8 cellular contexts compared by ENCODE assay signal in genomic region chr19:2783781-2784145, GRCh38. TPM values are rescaled to one million over a fixed set of nuclear protein-coding genes. Genes with fewer than 3 reads are reported as not detected.
A peak's percentile ranks its signal among the peaks of the same experiment; 100 is the strongest.
DNase-seq lines count a peak whose midpoint lies in the region; ATAC-seq and TF ChIP-seq lines count a peak whose summit lies in the region.

No MANE protein-coding gene starts in this region.

- H3K79me1 ChIP-seq in neuronal stem cell (ENCODE audit: low read depth, low read length) = peaks cover 17% of the 10 kb centered on the region

- no peak overlapping the region for H3K9ac ChIP-seq in neuronal stem cell (ENCODE audit: low read depth, low read length, poor library complexity)

- H3K27me3 Mint-ChIP-seq in CD4-positive, alpha-beta memory T cell = no peaks in the 10 kb centered on the region

- DNase-seq in CD4-positive, alpha-beta memory T cell = no peak
- DNase-seq in NB4 (ENCODE audit: low read depth) = no peak
- DNase-seq in dorsolateral prefrontal cortex = no peak
- no peak for DNase-seq in neuronal stem cell (ENCODE audit: low spot score)
- DNase-seq in ACHN = no peak
- DNase-seq in mucosa of gallbladder (ENCODE audit: low spot score) = no peak
- DNase-seq in dermis blood vessel endothelial cell = no peak

- H4K8ac ChIP-seq in neuronal stem cell (ENCODE audit: low read depth, low read length) = no peak overlapping the region

- H3K9me3 ChIP-seq in CD4-positive, alpha-beta memory T cell (ENCODE audit: control insufficient read depth in 1 of 2, low read length in 2 of 2) = no peaks in the 10 kb centered on the region
- no peaks in the 10 kb centered on the region for H3K9me3 ChIP-seq in neuronal stem cell (replicated peaks in 1 of 2; ENCODE audit: control insufficient read depth in 2 of 2, insufficient read depth in 1 of 2, low read depth in 1 of 2, low read length in 2 of 2)

- H3K4me2 ChIP-seq in neuronal stem cell (ENCODE audit: insufficient read depth, low read length, poor library complexity, severe bottlenecking) = peak overlapping the region; percentile 28

- H2AFZ ChIP-seq in neuronal stem cell (ENCODE audit: low read length) = peak overlapping the region; percentile 81

- CTCF ChIA-PET in CD4-positive, alpha-beta memory T cell (lab: Charles Lee; ENCODE audit: partially characterized antibody) = interaction anchor here (1.0 kb wide), 1 partner anchor 44 kb away, joined by 4 read pairs; the partner anchor contains the start of gene SLC39A3

- ATAC-seq in GM19023 (IDR thresholded peaks at IDR 0.05; ENCODE audit: unreplicated experiment) = no peak

- H3K23ac ChIP-seq in neuronal stem cell (ENCODE audit: low read depth, low read length, poor library complexity) = no peak overlapping the region

- no peak overlapping the region for H2BK120ac ChIP-seq in neuronal stem cell (ENCODE audit: low read depth, low read length)

- no peak overlapping the region for H3K14ac ChIP-seq in neuronal stem cell (ENCODE audit: low read length)

- no peak overlapping the region for H2BK15ac ChIP-seq in neuronal stem cell (ENCODE audit: low read length)

- intact Hi-C loops in CD4-positive, alpha-beta memory T cell (cut with micrococcal nuclease) = loop anchor here (1.0 to 10.0 kb wide), 4 partner anchors 43 to 309 kb away; partner anchors contain the start of genes GADD45B, SLC39A3, TLE5 and ZNF77
- intact Hi-C loops in dorsolateral prefrontal cortex (cut with DNase I) = loop anchor here in 1 of 2 donors (2.0 to 5.0 kb wide), 2 partner anchors 57 to 81 kb away; partner anchors contain the start of genes GNG7 and ZNF555

- H2AK5ac ChIP-seq in neuronal stem cell (ENCODE audit: low read depth, low read length) = no peak overlapping the region

- H3K18ac ChIP-seq in neuronal stem cell (ENCODE audit: low read length) = no peak overlapping the region

- no peak for TF ChIP-seq POLR2A in NB4 (IDR thresholded peaks at IDR 0.05; ENCODE audit: extremely low read depth, insufficient read length)

- WGBS in neuronal stem cell (ENCODE audit: extremely low coverage in 2 of 2, insufficient read length in 2 of 2, insufficient replicate concordance in 1 of 2), 2 donors = no CpG with 5 or more reads among the region's 7 CpGs

- H4K91ac ChIP-seq in neuronal stem cell (ENCODE audit: low read depth, low read length, poor library complexity) = no peak overlapping the region

- peaks cover 0 to 2% of the 10 kb centered on the region in 2 donors for H3K36me3 Mint-ChIP-seq in CD4-positive, alpha-beta memory T cell

- H3K27me3 ChIP-seq in CD4-positive, alpha-beta memory T cell (ENCODE audit: insufficient read depth, low read length) = no peaks in the 10 kb centered on the region
- H3K27me3 ChIP-seq in dorsolateral prefrontal cortex = no peaks in the 10 kb centered on the region
- H3K27me3 ChIP-seq in neuronal stem cell (ENCODE audit: control insufficient read depth in 3 of 3, insufficient read depth in 3 of 3, low read depth in 1 of 3, low read length in 3 of 3) = no peaks in the 10 kb centered on the region

- no peak for TF ChIP-seq CTCF in NB4 (IDR thresholded peaks at IDR 0.05; ENCODE audit: low read depth, low read length)
- TF ChIP-seq CTCF in dorsolateral prefrontal cortex (IDR thresholded peaks at IDR 0.05 in 54 of 56, conservative IDR thresholded peaks at IDR 0.05 in 2 of 56; ENCODE audit: low read depth in 1 of 56, partially characterized antibody in 56 of 56) = no peak

- in situ Hi-C loops in ACHN (cut with HindIII; ENCODE audit: low pct_ligation_motif_present, low pct_unique_long_range_greater_than_20kb, low sequenced_read_pairs) = no loop called here

- no peak overlapping the region for H3K4ac ChIP-seq in neuronal stem cell (ENCODE audit: low read length)

- peak overlapping the region; percentile 93 for H3K27ac ChIP-seq in CD4-positive, alpha-beta memory T cell (ENCODE audit: low read depth, low read length)
- H3K27ac ChIP-seq in dorsolateral prefrontal cortex (peak overlapping the region; percentile 43 to 100 (median 95)), neuronal stem cell (replicated peaks; ENCODE audit: low read length) (peak overlapping the region; percentile 76)

- peak overlapping the region in 1 of 2 donors; percentile 85 for H3K4me3 ChIP-seq in CD4-positive, alpha-beta memory T cell (ENCODE audit: low read length in 2 of 2)
- H3K4me3 ChIP-seq in NB4 (ENCODE audit: low read depth, low read length) = peak overlapping the region; percentile 39
- peak overlapping the region in 58 of 59 donors; percentile 66 to 100 (median 98) for H3K4me3 ChIP-seq in dorsolateral prefrontal cortex
- H3K4me3 ChIP-seq in neuronal stem cell (ENCODE audit: low read length in 2 of 2) = peak overlapping the region in 1 of 2 donors; percentile 91

- H3K27ac Mint-ChIP-seq in CD4-positive, alpha-beta memory T cell = peak overlapping the region; percentile 87 to 97 (median 96)

- no peak overlapping the region for H2BK12ac ChIP-seq in neuronal stem cell (ENCODE audit: low read length)

- H3K4me3 Mint-ChIP-seq in CD4-positive, alpha-beta memory T cell = peak overlapping the region; percentile 84 to 93 (median 90)

- peaks cover 54% of the 10 kb centered on the region for H3K4me1 ChIP-seq in CD4-positive, alpha-beta memory T cell (ENCODE audit: insufficient read depth, low read length)
- peaks cover 10 to 11% of the 10 kb centered on the region in 2 donors for H3K4me1 ChIP-seq in neuronal stem cell (ENCODE audit: control insufficient read depth in 2 of 2, insufficient read depth in 1 of 2, low read depth in 1 of 2, low read length in 2 of 2)

- POLR2A ChIA-PET in CD4-positive, alpha-beta memory T cell (lab: Charles Lee; ENCODE audit: partially characterized antibody) = interaction anchor here (1.2 to 1.3 kb wide), 2 partner anchors 16 to 44 kb away, joined by 3 to 5 read pairs; partner anchors contain the start of gene SLC39A3

- H3K9me3 Mint-ChIP-seq in CD4-positive, alpha-beta memory T cell = no peaks in the 10 kb centered on the region

- H3K36me3 ChIP-seq in CD4-positive, alpha-beta memory T cell (ENCODE audit: insufficient read depth, low read length) = no peaks in the 10 kb centered on the region
- H3K36me3 ChIP-seq in neuronal stem cell (replicated peaks in 1 of 2; ENCODE audit: control insufficient read depth in 2 of 2, insufficient read depth in 2 of 2, low read length in 2 of 2) = peaks cover 8 to 44% of the 10 kb centered on the region in 2 donors

- H2BK5ac ChIP-seq in neuronal stem cell (ENCODE audit: low read length) = no peak overlapping the region

- peaks cover 24 to 69% (median 47%) of the 10 kb centered on the region in 4 donors for H3K4me1 Mint-ChIP-seq in CD4-positive, alpha-beta memory T cell

RNA-seq across cellular contexts. Expression of gene SGTA, which starts 0.7 kb away (rescaled TPM):
- 10 to 100 TPM; 37.0 to 37.8 TPM for total RNA-seq in CD4-positive, alpha-beta memory T cell
- 10 to 100 TPM; 27.7 to 34.9 TPM for polyA plus RNA-seq in CD4-positive, alpha-beta memory T cell
- total RNA-seq in dorsolateral prefrontal cortex (100 to 1,000 TPM in 2 of 120 experiments, 10 to 100 TPM in 118; 61.3 to 107 (median 73.1) TPM), mucosa of gallbladder (54.0 TPM), dermis blood vessel endothelial cell (45.4 and 65.4 TPM in 2 replicates)
- 73.5 TPM for polyA plus RNA-seq in neuronal stem cell (2013, experiment 1 of 2)
- polyA plus RNA-seq in neuronal stem cell (2013, experiment 2 of 2) = 71.9 TPM

RNA-seq across cellular contexts. Expression of gene THOP1, which starts 1.5 kb away (rescaled TPM):
- 10 to 100 TPM; 25.4 to 26.1 TPM for total RNA-seq in CD4-positive, alpha-beta memory T cell
- 10 to 100 TPM; 21.6 to 31.9 TPM for polyA plus RNA-seq in CD4-positive, alpha-beta memory T cell
- total RNA-seq in dorsolateral prefrontal cortex (100 to 1,000 TPM in 67 of 120 experiments, 10 to 100 TPM in 53; 63.4 to 133 (median 103) TPM), mucosa of gallbladder (44.5 TPM), dermis blood vessel endothelial cell (51.7 and 160 TPM in 2 replicates)
- 82.0 TPM for polyA plus RNA-seq in neuronal stem cell (2013, experiment 1 of 2)
- 74.8 TPM for polyA plus RNA-seq in neuronal stem cell (2013, experiment 2 of 2)

RNA-seq across cellular contexts. Expression of gene ZNF554, which starts 35.9 kb away (rescaled TPM):
- 10 to 100 TPM in 1 of 2 experiments, 1 to 10 TPM in 1; 9.1 to 10.5 TPM for total RNA-seq in CD4-positive, alpha-beta memory T cell
- 1 to 10 TPM in 1 of 2 donors, under 1 TPM in 1; 0.72 to 5.1 TPM for polyA plus RNA-seq in CD4-positive, alpha-beta memory T cell
- total RNA-seq in dorsolateral prefrontal cortex (10 to 100 TPM in 104 of 120 experiments, 1 to 10 TPM in 16; 4.9 to 22.5 (median 13.9) TPM), mucosa of gallbladder (4.6 TPM), dermis blood vessel endothelial cell (3.1 and 4.9 TPM in 2 replicates)
- 4.6 TPM for polyA plus RNA-seq in neuronal stem cell (2013, experiment 1 of 2)
- polyA plus RNA-seq in neuronal stem cell (2013, experiment 2 of 2) = 4.5 TPM

RNA-seq across cellular contexts. Expression of gene SLC39A3, which starts 43.9 kb away (rescaled TPM):
- total RNA-seq in CD4-positive, alpha-beta memory T cell = 10 to 100 TPM; 18.2 to 19.1 TPM
- 10 to 100 TPM; 28.8 to 41.7 TPM for polyA plus RNA-seq in CD4-positive, alpha-beta memory T cell
- total RNA-seq in dorsolateral prefrontal cortex = 10 to 100 TPM; 22.3 to 60.9 (median 39.3) TPM
- 19.0 TPM for polyA plus RNA-seq in neuronal stem cell (2013, experiment 1 of 2)
- 19.4 TPM for polyA plus RNA-seq in neuronal stem cell (2013, experiment 2 of 2)
- 33.8 TPM for total RNA-seq in mucosa of gallbladder
- 24.5 and 26.6 TPM in 2 replicates for total RNA-seq in dermis blood vessel endothelial cell

RNA-seq across cellular contexts. Expression of gene ZNF555, which starts 57.5 kb away (rescaled TPM):
- 10 to 100 TPM; 11.0 to 11.5 TPM for total RNA-seq in CD4-positive, alpha-beta memory T cell
- polyA plus RNA-seq in CD4-positive, alpha-beta memory T cell = 1 to 10 TPM; 2.2 to 5.1 TPM
- total RNA-seq in dorsolateral prefrontal cortex = 10 to 100 TPM in 108 of 120 experiments, 1 to 10 TPM in 12; 7.6 to 20.2 (median 12.8) TPM
- polyA plus RNA-seq in neuronal stem cell (2013, experiment 1 of 2) = 4.9 TPM
- polyA plus RNA-seq in neuronal stem cell (2013, experiment 2 of 2) = 4.8 TPM
- 5.8 TPM for total RNA-seq in mucosa of gallbladder
- total RNA-seq in dermis blood vessel endothelial cell = 7.9 and 9.7 TPM in 2 replicates
